ENCODE assay signal across 18 cellular contexts in the genomic region with DNA sequence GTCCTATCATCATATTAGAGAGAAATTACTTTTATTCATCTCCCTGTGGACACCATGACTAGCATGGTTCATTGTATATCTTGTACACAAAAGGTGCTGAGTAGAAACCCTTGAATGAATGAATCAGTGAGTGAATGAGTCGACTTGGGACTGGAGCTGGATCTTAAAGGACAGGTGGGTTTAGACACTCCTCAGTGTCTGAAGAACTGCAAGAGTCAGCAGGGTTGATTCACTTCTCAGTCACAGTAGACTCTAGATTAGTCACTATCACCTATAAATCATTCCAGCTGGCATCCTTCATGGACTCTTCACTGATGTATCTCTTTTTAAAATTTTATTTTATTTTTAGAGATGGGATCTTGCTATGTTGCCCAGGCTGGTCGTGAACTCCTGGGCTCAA.
DNase-seq lines count a peak whose midpoint lies in the region; ATAC-seq and TF ChIP-seq lines count a peak whose summit lies in the region.
"Had no signal": no experiment of that assay in that cellular context is flagged by ENCODE, and none has a peak within 500 bp of the region (broad histone marks: within the 10 kb centered on the region; RNA-seq: fewer than 3 reads in every experiment).

No MANE protein-coding gene starts in this region.

- no peaks in the 10 kb centered on the region for H4K20me1 ChIP-seq in BLaER1

- no peaks in the 10 kb centered on the region for H3K27me3 ChIP-seq in BLaER1
- H3K27me3 ChIP-seq in RWPE2 (ENCODE audit: insufficient read depth, poor library complexity, severe bottlenecking) = no peaks in the 10 kb centered on the region
- H3K27me3 ChIP-seq in HAP-1 (ENCODE audit: low read depth) = no peaks in the 10 kb centered on the region
- H3K27me3 ChIP-seq: BE2C, gastrocnemius medialis had no signal

- H3K4me3 ChIP-seq in BLaER1 (no peak overlapping the region), RWPE2 (ENCODE audit: severe bottlenecking) (no peak overlapping the region), HAP-1 (no peak overlapping the region)
- H3K4me3 ChIP-seq: gastrocnemius medialis had no signal

- H3K36me3 ChIP-seq in BLaER1 (no peaks in the 10 kb centered on the region), RWPE2 (ENCODE audit: low read depth) (no peaks in the 10 kb centered on the region), HAP-1 (replicated peaks) (no peaks in the 10 kb centered on the region)
- H3K36me3 ChIP-seq: BE2C, gastrocnemius medialis had no signal

- no peak for TF ChIP-seq CTCF in RWPE2 (IDR thresholded peaks at IDR 0.05; ENCODE audit: poor library complexity, severe bottlenecking)

- H3K4me2 ChIP-seq in BLaER1 = peak overlapping the region; percentile 82

- H3K9me3 ChIP-seq in BLaER1 = no peaks in the 10 kb centered on the region
- H3K9me3 ChIP-seq in RWPE2 (ENCODE audit: severe bottlenecking) = no peaks in the 10 kb centered on the region
- no peaks in the 10 kb centered on the region for H3K9me3 ChIP-seq in HAP-1
- H3K9me3 ChIP-seq: BE2C, gastrocnemius medialis had no signal

- no peak overlapping the region for H3K27ac ChIP-seq in BLaER1
- H3K27ac ChIP-seq in RWPE2 (ENCODE audit: poor library complexity, severe bottlenecking) = peak overlapping the region; percentile 54

- no peak overlapping the region for H3K9ac ChIP-seq in BLaER1

- DNase-seq in EH (ENCODE audit: low read depth) (peak; percentile 13), RWPE2 (ENCODE audit: low spot score) (no peak), kidney tubule cell (ENCODE audit: low spot score) (peak; percentile 89), NCI-H446 treated with DMSO at 0.1 percent for 48 hours (lab: John Stamatoyannopoulos, UW) (no peak), HAP-1 (ENCODE audit: low spot score in 2 of 2) (no peak)
- DNase-seq: activated naive CD4-positive, alpha-beta T cell treated with anti-CD3 and anti-CD28 coated beads, Interleukin-2, amount 10 ng/mL, durations not matched to agents 7 days and 5 days; BE2C; DMS 273 treated with DMSO at 0.1 percent for 48 hours; effector CD8-positive, alpha-beta T cell; Karpas-422; nephron progenitor cell; OCI-M1; retina; stimulated activated CD4-positive, alpha-beta T cell treated with anti-CD3 and anti-CD28 coated beads, Interleukin-2, amount 100 ng/mL, for 24 hours had no signal

- H3K4me1 ChIP-seq in BLaER1 = peaks cover 37% of the 10 kb centered on the region
- H3K4me1 ChIP-seq in RWPE2 (ENCODE audit: insufficient read depth, poor library complexity, severe bottlenecking) = peaks cover 20% of the 10 kb centered on the region
- H3K4me1 ChIP-seq in HAP-1 = no peaks in the 10 kb centered on the region
- H3K4me1 ChIP-seq: gastrocnemius medialis had no signal

- in situ Hi-C loops in HAP-1 (cut with MboI; ENCODE audit: low sequenced_read_pairs) = no loop called here

- ATAC-seq in RWPE2 (ENCODE audit: low read depth) (peak; percentile 88), GM19324 (IDR thresholded peaks at IDR 0.05; ENCODE audit: low FRiP score, unreplicated experiment) (no peak), GM21360 (IDR thresholded peaks at IDR 0.05; ENCODE audit: unreplicated experiment) (no peak)

Comparison
In these comparisons a context has a peak if more than half of its experiments do, and no peak if none do; other contexts are left out.
1. DNase-seq: peak in EH (single experiment) and kidney tubule cell (single experiment); none in RWPE2 (single experiment), NCI-H446 treated with DMSO at 0.1 percent for 48 hours (single experiment) and HAP-1 (0 of 2).